12 cellular contexts compared by ENCODE assay signal in genomic region chr2:151774506-151774905, GRCh38. TPM values are rescaled to one million over a fixed set of nuclear protein-coding genes. Genes with fewer than 3 reads are reported as not detected.
DNase-seq lines count a peak whose midpoint lies in the region; ATAC-seq and TF ChIP-seq lines count a peak whose summit lies in the region.
"Had no signal": no experiment of that assay in that cellular context is flagged by ENCODE, and none has a peak within 500 bp of the region (broad histone marks: within the 10 kb centered on the region; RNA-seq: fewer than 3 reads in every experiment).

No MANE protein-coding gene starts in this region.

- no peak for TF ChIP-seq POLR2A in esophagus squamous epithelium (IDR thresholded peaks at IDR 0.05)

- in situ Hi-C loops in Caki2 (cut with HindIII; ENCODE audit: low pct_unique_long_range_greater_than_20kb, low sequenced_read_pairs) = no loop called here

- 12 to 16% methylated on average over 3 of the region's 3 CpGs for WGBS in esophagus squamous epithelium, 2 donors

- no peaks in the 10 kb centered on the region for H3K9me3 ChIP-seq in esophagus squamous epithelium

- H3K27me3 ChIP-seq in esophagus squamous epithelium = no peaks in the 10 kb centered on the region

- intact Hi-C loops in esophagus squamous epithelium (cut with DNase I) = no loop called here

- peaks cover 3 to 18% (median 7%) of the 10 kb centered on the region in 3 donors for H3K4me1 ChIP-seq in esophagus squamous epithelium

- peaks cover 4 to 36% (median 6%) of the 10 kb centered on the region in 3 donors for H3K36me3 ChIP-seq in esophagus squamous epithelium

- TF ChIP-seq CTCF in esophagus squamous epithelium (IDR thresholded peaks at IDR 0.05) (no peak), retinal pigment epithelial cell (conservative IDR thresholded peaks at IDR 0.05; ENCODE audit: low read depth, low read length) (no peak)

- no peak for ATAC-seq in HG02642 (IDR thresholded peaks at IDR 0.05; ENCODE audit: poor library complexity, unreplicated experiment)

- H3K4me3 ChIP-seq in esophagus squamous epithelium (no peak overlapping the region), retinal pigment epithelial cell (ENCODE audit: low read length) (no peak overlapping the region)
- H3K4me3 ChIP-seq: skin epidermis had no signal

- peak overlapping the region in 3 of 4 donors; percentile 9 to 42 (median 26) for H3K27ac ChIP-seq in esophagus squamous epithelium

- DNase-seq in Caki2 (ENCODE audit: low read depth) = peak; percentile 51
- DNase-seq in RPMI7951 (ENCODE audit: low read depth) = peak; percentile 63
- no peak for DNase-seq in esophagus squamous epithelium (lab: John Stamatoyannopoulos, UW)
- peak; percentile 75 for DNase-seq in retinal pigment epithelial cell (ENCODE audit: low read depth)
- DNase-seq in NCI-H1436 (lab: John Stamatoyannopoulos, UW) = no peak
- no peak for DNase-seq in NCI-H2081 (lab: John Stamatoyannopoulos, UW)
- no peak for DNase-seq in GDM1 (lab: John Stamatoyannopoulos, UW)
- DNase-seq: activated T-cell treated with anti-CD3 and anti-CD28 coated beads, Interleukin-2, amount 50 U/mL, for 48 hours; Karpas-422; stimulated activated naive CD4-positive, alpha-beta T cell treated with Interleukin-2 at 50 U/mL for 16 hours had no signal

RNA-seq across cellular contexts. Expression of gene NEB, which starts 40.2 kb away (rescaled TPM):
- 0.51 TPM in 1 of 2 replicates, not detected in the other for total RNA-seq in Caki2 (2014; rRNA removed; shearing (Covaris generic); ENCODE audit: low replicate concordance)
- under 0.01 and 0.10 TPM in 2 replicates for total RNA-seq in RPMI7951 (2014; rRNA removed; shearing (Covaris generic))
- 1 to 10 TPM in 1 of 4 donors, under 1 TPM in 3; 0.23 to 1.1 (median 0.61) TPM for total RNA-seq in esophagus squamous epithelium

RNA-seq across cellular contexts. Expression of gene ARL5A, which starts 53.7 kb away (rescaled TPM):
- total RNA-seq in Caki2 (2014; rRNA removed; shearing (Covaris generic); ENCODE audit: low replicate concordance) = 35.9 and 49.7 TPM in 2 replicates
- 32.9 and 49.2 TPM in 2 replicates for total RNA-seq in RPMI7951 (2014; rRNA removed; shearing (Covaris generic))
- total RNA-seq in esophagus squamous epithelium = 10 to 100 TPM; 41.8 to 81.5 (median 47.2) TPM

Comparison
In these comparisons a context has a peak if more than half of its experiments do, and no peak if none do; other contexts are left out.
1. DNase-seq: peak in Caki2 (single experiment), RPMI7951 (single experiment) and retinal pigment epithelial cell (single experiment); none in esophagus squamous epithelium (single experiment), NCI-H1436 (single experiment), NCI-H2081 (0 of 2) and GDM1 (single experiment).